ENCODE assay signal across 9 cellular contexts in genomic region chr3:45795882-45796765, GRCh38. TPM values are rescaled to one million over a fixed set of nuclear protein-coding genes. Genes with fewer than 3 reads are reported as not detected.
A peak's percentile ranks its signal among the peaks of the same experiment; 100 is the strongest.
DNase-seq lines count a peak whose midpoint lies in the region; ATAC-seq and TF ChIP-seq lines count a peak whose summit lies in the region.
"Had no signal": no experiment of that assay in that cellular context is flagged by ENCODE, and none has a peak within 500 bp of the region (broad histone marks: within the 10 kb centered on the region; RNA-seq: fewer than 3 reads in every experiment).

Gene SLC6A20, minus strand, starts transcription at chr3:45796536. Its CDS starts 117 bp downstream, at chr3:45796419.

- H4K91ac ChIP-seq in mesenchymal stem cell (ENCODE audit: low read length) = peak within 1 kb of the TSS; percentile 32

- no peak within 1 kb of the TSS for H3K27ac ChIP-seq in mesenchymal stem cell (ENCODE audit: low read length, poor library complexity, severe bottlenecking)
- H3K27ac ChIP-seq in tibial nerve = peak within 1 kb of the TSS in 2 of 4 donors; percentile 55 to 60
- no peak within 1 kb of the TSS for H3K27ac ChIP-seq in RWPE1

- H2AFZ ChIP-seq in mesenchymal stem cell (ENCODE audit: low read depth, low read length) = peak within 1 kb of the TSS; percentile 55

- POLR2A ChIA-PET in RWPE1 (lab: Yijun Ruan, JAX; ENCODE audit: low non-redundant PET) = no interaction called here

- no peak for TF ChIP-seq EP300 in tibial nerve (IDR thresholded peaks at IDR 0.05)

- TF ChIP-seq CTCF in chondrocyte (IDR thresholded peaks at IDR 0.05) = no peak
- TF ChIP-seq CTCF in tibial nerve (IDR thresholded peaks at IDR 0.05) = no peak
- no peak for TF ChIP-seq CTCF in RWPE1 (conservative IDR thresholded peaks at IDR 0.05; ENCODE audit: low read depth)

- CTCF ChIA-PET in RWPE1 (lab: Yijun Ruan, JAX) = interaction anchor here (0.8 kb wide), 1 partner anchor 36 kb away, joined by 3 read pairs; no protein-coding TSS in a partner anchor

- H2BK5ac ChIP-seq in mesenchymal stem cell (ENCODE audit: low read depth, low read length, poor library complexity, severe bottlenecking) = no peak within 1 kb of the TSS

- H3K4me3 ChIP-seq in mesenchymal stem cell (ENCODE audit: insufficient read depth in 1 of 2, low read depth in 1 of 2, low read length in 2 of 2) (peak within 1 kb of the TSS; percentile 53 to 72), tibial nerve (peak within 1 kb of the TSS; percentile 35 to 65 (median 44))

- no peaks in the 10 kb centered on the region for H3K9me3 Mint-ChIP-seq in chondrocyte (ENCODE audit: low read depth)

- TF ChIP-seq POLR2A in tibial nerve (IDR thresholded peaks at IDR 0.05) = no peak

- peak within 1 kb of the TSS; percentile 60 for H3K4me3 Mint-ChIP-seq in chondrocyte (ENCODE audit: unreplicated experiment)

- H3K4me2 ChIP-seq in mesenchymal stem cell (ENCODE audit: low read length, poor library complexity, severe bottlenecking) = peak within 1 kb of the TSS; percentile 91

- DNase-seq in activated naive CD4-positive, alpha-beta T cell treated with Interleukin-2 at 50 U/mL for 16 hours = peak; percentile 12
- DNase-seq in activated naive CD4-positive, alpha-beta T cell treated with anti-CD3 and anti-CD28 coated beads, Interleukin-2, amount 50 U/mL, for 16 hours = no peak
- DNase-seq in chondrocyte (ENCODE audit: low spot score) (no peak), mesenchymal stem cell (no peak), tibial nerve (ENCODE audit: low spot score in 2 of 2) (no peak), kidney glomerular epithelial cell (lab: John Stamatoyannopoulos, UW) (no peak), RWPE1 (ENCODE audit: low spot score) (no peak)

- H3K4ac ChIP-seq in mesenchymal stem cell (ENCODE audit: low read depth in 1 of 2, low read length in 2 of 2) = no peak within 1 kb of the TSS

- peak within 1 kb of the TSS; percentile 7 for H4K8ac ChIP-seq in mesenchymal stem cell (ENCODE audit: low read length)

- H3K27me3 ChIP-seq in mesenchymal stem cell (ENCODE audit: control insufficient read depth in 1 of 2, insufficient read depth in 1 of 2, low read length in 2 of 2) (peaks cover 77 to 89% of the 10 kb centered on the region in 2 experiments), tibial nerve (peaks cover 0 to 62% of the 10 kb centered on the region in 2 donors)

- no peaks in the 10 kb centered on the region for H3K36me3 Mint-ChIP-seq in chondrocyte (ENCODE audit: low read depth)

- H2AK5ac ChIP-seq in mesenchymal stem cell (ENCODE audit: low read length, severe bottlenecking) = no peak within 1 kb of the TSS

- peak within 1 kb of the TSS in 1 of 2 experiments; percentile 64 for H3K18ac ChIP-seq in mesenchymal stem cell (ENCODE audit: low read depth in 1 of 2, low read length in 2 of 2)

- WGBS in mesenchymal stem cell = 5% methylated on average over 90 of the region's 91 CpGs
- 2 to 3% methylated on average over 62 to 85 of the region's 91 CpGs for WGBS in tibial nerve, 2 donors

- peak within 1 kb of the TSS in 1 of 2 experiments; percentile 92 for H3K14ac ChIP-seq in mesenchymal stem cell (ENCODE audit: low read length in 2 of 2)

- H2BK15ac ChIP-seq in mesenchymal stem cell (ENCODE audit: low read depth, poor library complexity, severe bottlenecking) = peak within 1 kb of the TSS; percentile 38

- no peak for ATAC-seq in HG03108 (IDR thresholded peaks at IDR 0.05; ENCODE audit: unreplicated experiment)

- no peak within 1 kb of the TSS for H3K27ac Mint-ChIP-seq in chondrocyte (ENCODE audit: unreplicated experiment)

- H3K9me3 ChIP-seq in mesenchymal stem cell (ENCODE audit: control insufficient read depth, low read length) = no peaks in the 10 kb centered on the region
- no peaks in the 10 kb centered on the region for H3K9me3 ChIP-seq in tibial nerve

- no peaks in the 10 kb centered on the region for H3K79me1 ChIP-seq in mesenchymal stem cell (replicated peaks; ENCODE audit: low read length, poor library complexity, severe bottlenecking)

- H3K36me3 ChIP-seq in mesenchymal stem cell (ENCODE audit: control insufficient read depth in 1 of 2, insufficient read depth in 2 of 2, low read depth in 1 of 2, low read length in 2 of 2) = peaks cover 0 to 2% of the 10 kb centered on the region in 2 experiments
- H3K36me3 ChIP-seq in tibial nerve = no peaks in the 10 kb centered on the region

- peak within 1 kb of the TSS in 1 of 2 experiments; percentile 39 for H2BK12ac ChIP-seq in mesenchymal stem cell (ENCODE audit: low read length in 2 of 2)

- H3K4me1 ChIP-seq in mesenchymal stem cell (ENCODE audit: control insufficient read depth, insufficient read depth, low read depth, low read length) (peaks cover 10% of the 10 kb centered on the region), tibial nerve (peaks cover 0 to 20% (median 10%) of the 10 kb centered on the region in 4 donors)

- peak within 1 kb of the TSS; percentile 35 for H3K9ac ChIP-seq in mesenchymal stem cell (ENCODE audit: low read length)

- peak within 1 kb of the TSS in 1 of 2 experiments; percentile 94 for H3K23ac ChIP-seq in mesenchymal stem cell (ENCODE audit: low read length in 2 of 2)

- peaks cover 59% of the 10 kb centered on the region for H3K27me3 Mint-ChIP-seq in chondrocyte (ENCODE audit: low read depth)

- H2BK120ac ChIP-seq in mesenchymal stem cell (ENCODE audit: low read depth, low read length) = peak within 1 kb of the TSS; percentile 8

- H3K4me1 Mint-ChIP-seq in chondrocyte (ENCODE audit: low read depth) = peaks cover 3% of the 10 kb centered on the region

RNA-seq across cellular contexts. Expression of gene SLC6A20, which starts in this region (rescaled TPM):
- not detected in 3 replicates for total RNA-seq in chondrocyte
- not detected for polyA plus RNA-seq in mesenchymal stem cell (2013, experiment 1 of 2)
- not detected for polyA plus RNA-seq in mesenchymal stem cell (2013, experiment 2 of 2)
- total RNA-seq in tibial nerve = 10 to 100 TPM; 13.4 to 26.1 (median 21.5) TPM
- total RNA-seq: T-helper 2 cell treated with Interferon-gamma antibody and Interleukin-4, amounts not matched to agents 100 ng/mL and 5 ng/mL, for 36 hours had no signal

Comparison
In these comparisons a context has a peak if more than half of its experiments do, and no peak if none do; other contexts are left out.
1. RNA of gene SLC6A20 (total RNA-seq): 13.4 to 26.1 TPM in tibial nerve; not detected in chondrocyte; every median in the first group is over 10 times any median in the second.